In the genomic region with DNA sequence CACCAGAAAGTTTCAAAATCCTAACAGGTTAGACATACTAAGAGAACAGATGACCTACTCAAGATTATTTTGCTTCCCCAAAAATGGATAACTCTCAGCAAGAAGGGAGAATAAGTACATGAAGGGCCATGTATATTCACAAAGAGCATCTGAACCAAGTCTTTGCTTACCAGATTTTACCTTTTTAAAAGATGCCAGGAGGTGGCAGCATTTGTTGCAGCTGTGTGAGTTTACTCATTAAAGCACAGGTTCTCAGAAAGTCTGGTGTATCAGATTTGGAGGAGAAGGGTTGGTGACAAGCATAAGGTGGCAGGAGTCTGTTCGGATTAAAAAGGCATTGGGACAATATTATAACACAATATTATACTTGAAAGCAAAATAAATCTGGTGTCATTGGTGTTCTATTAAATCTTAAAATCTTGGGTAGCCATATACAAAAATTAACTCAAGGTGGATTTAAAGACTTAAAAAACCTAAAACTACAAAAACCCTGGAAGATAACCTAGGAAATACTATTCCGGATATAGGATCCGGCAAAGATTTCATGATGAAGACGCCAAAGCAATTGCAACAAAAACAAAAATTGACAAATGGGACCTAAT, we compare ENCODE assay signal across 7 cellular contexts. TPM values are rescaled to one million over a fixed set of nuclear protein-coding genes. Genes with fewer than 3 reads are reported as not detected.
DNase-seq lines count a peak whose midpoint lies in the region; TF ChIP-seq lines count a peak whose summit lies in the region.

No MANE protein-coding gene starts in this region.

- TF ChIP-seq CTCF in GM10266 (IDR thresholded peaks at IDR 0.05; ENCODE audit: control insufficient read depth, insufficient read depth, low read depth, missing control alignments): peak; percentile 60
- peak; percentile 16 to 67 (median 62) for TF ChIP-seq CTCF in breast epithelium (IDR thresholded peaks at IDR 0.05)

- no peaks in the 10 kb centered on the region for H3K27me3 ChIP-seq in HAP-1 (ENCODE audit: low read depth)
- H3K27me3 ChIP-seq in breast epithelium: no peaks in the 10 kb centered on the region

- H3K4me1 ChIP-seq in HAP-1 (no peaks in the 10 kb centered on the region; the same call in 1 of the 2 replicates), breast epithelium (no peaks in the 10 kb centered on the region)

- DNase-seq in GM10266 (ENCODE audit: extremely low spot score) (peak; percentile 51), HAP-1 (ENCODE audit: low spot score in 2 of 2) (peak; percentile 51 to 65), NCI-H1105 treated with DMSO at 0.1 percent for 48 hours (lab: John Stamatoyannopoulos, UW) (peak; percentile 51), SW480 (ENCODE audit: low spot score) (peak; percentile 56), breast epithelium (ENCODE audit: low spot score in 2 of 2) (no peak), kidney glomerular epithelial cell (lab: John Stamatoyannopoulos, UW) (peak; percentile 49)
- DNase-seq in stimulated activated CD4-positive, alpha-beta T cell treated with anti-CD3 and anti-CD28 coated beads, TNF-alpha, amount 100 ng/mL, for 4 hours (ENCODE audit: low read depth in 3 of 3): peak in 2 of 3 experiments; percentile 11 to 43

- H3K9me3 ChIP-seq in HAP-1 (no peaks in the 10 kb centered on the region), breast epithelium (no peaks in the 10 kb centered on the region)

- H3K27ac ChIP-seq in breast epithelium: no peak overlapping the region

- no peak for TF ChIP-seq POLR2A in breast epithelium (IDR thresholded peaks at IDR 0.05)

- no peak overlapping the region for H3K4me3 ChIP-seq in HAP-1
- H3K4me3 ChIP-seq in breast epithelium: no peak overlapping the region

- in situ Hi-C loops in HAP-1 (cut with MboI; ENCODE audit: low sequenced_read_pairs): loop anchor here (25.0 kb wide), 1 partner anchor 162 kb away; no protein-coding TSS in a partner anchor

- intact Hi-C loops in breast epithelium (cut with DNase I; ENCODE audit: low total_unique reads): loop anchor here (5.0 kb wide), 1 partner anchor 557 kb away; no protein-coding TSS in a partner anchor

- H3K36me3 ChIP-seq in HAP-1 (replicated peaks): no peaks in the 10 kb centered on the region
- no peaks in the 10 kb centered on the region for H3K36me3 ChIP-seq in breast epithelium

RNA-seq across cellular contexts. Expression of a gene that starts 51.3 kb away (rescaled TPM):
- total RNA-seq in breast epithelium: 10 to 100 TPM; 30.2 to 52.5 (median 42.6) TPM

Comparison
In these comparisons a context has a peak if more than half of its experiments do, and no peak if none do; other contexts are left out.
1. DNase-seq: peak in GM10266 (single experiment), HAP-1 (2 of 2), NCI-H1105 treated with DMSO at 0.1 percent for 48 hours (single experiment), SW480 (single experiment), kidney glomerular epithelial cell (single experiment) and stimulated activated CD4-positive, alpha-beta T cell treated with anti-CD3 and anti-CD28 coated beads, TNF-alpha, amount 100 ng/mL, for 4 hours (2 of 3); none in breast epithelium (0 of 2).